Comparison of ENCODE assay signal across 1 cellular context in the genomic region with DNA sequence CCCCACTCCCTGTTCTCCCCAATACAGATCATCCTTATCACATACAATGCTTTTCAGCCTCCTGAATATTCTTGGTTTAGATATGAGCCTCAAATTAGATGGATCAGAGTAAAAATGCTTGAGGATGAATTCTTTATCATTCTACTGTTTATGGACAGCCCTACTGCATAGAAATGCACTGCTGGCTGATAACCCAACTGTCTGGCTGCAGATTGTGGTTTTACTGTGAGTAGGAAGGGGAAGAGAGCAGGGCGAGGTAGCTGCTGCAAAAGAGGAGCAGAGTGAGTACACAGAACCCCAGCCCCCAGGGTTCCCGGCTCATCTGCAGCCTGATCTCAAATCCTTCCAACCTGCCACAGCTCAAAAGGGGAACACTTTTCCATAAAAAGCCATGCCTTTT.
A peak's percentile ranks its signal among the peaks of the same experiment; 100 is the strongest.
TF ChIP-seq lines count a peak whose summit lies in the region.

No MANE protein-coding gene starts in this region.

TF ChIP-seq in K562, 482 proteins besides CTCF, POLR2A, EP300 and RAD21 (continued from another document and continues in another):
- TF ChIP-seq, protein P1, sequence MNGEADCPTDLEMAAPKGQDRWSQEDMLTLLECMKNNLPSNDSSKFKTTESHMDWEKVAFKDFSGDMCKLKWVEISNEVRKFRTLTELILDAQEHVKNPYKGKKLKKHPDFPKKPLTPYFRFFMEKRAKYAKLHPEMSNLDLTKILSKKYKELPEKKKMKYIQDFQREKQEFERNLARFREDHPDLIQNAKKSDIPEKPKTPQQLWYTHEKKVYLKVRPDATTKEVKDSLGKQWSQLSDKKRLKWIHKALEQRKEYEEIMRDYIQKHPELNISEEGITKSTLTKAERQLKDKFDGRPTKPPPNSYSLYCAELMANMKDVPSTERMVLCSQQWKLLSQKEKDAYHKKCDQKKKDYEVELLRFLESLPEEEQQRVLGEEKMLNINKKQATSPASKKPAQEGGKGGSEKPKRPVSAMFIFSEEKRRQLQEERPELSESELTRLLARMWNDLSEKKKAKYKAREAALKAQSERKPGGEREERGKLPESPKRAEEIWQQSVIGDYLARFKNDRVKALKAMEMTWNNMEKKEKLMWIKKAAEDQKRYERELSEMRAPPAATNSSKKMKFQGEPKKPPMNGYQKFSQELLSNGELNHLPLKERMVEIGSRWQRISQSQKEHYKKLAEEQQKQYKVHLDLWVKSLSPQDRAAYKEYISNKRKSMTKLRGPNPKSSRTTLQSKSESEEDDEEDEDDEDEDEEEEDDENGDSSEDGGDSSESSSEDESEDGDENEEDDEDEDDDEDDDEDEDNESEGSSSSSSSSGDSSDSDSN (IDR thresholded peaks at IDR 0.05; ENCODE audit: borderline replicate concordance in 1 of 2, low read depth in 2 of 2, low read length in 2 of 2), result 0 out of 4 replicates have a peak, but pooled peaks of 1 of the 2 experiments have one; percentile 62
- TF ChIP-seq MBD2 (IDR thresholded peaks at IDR 0.05; ENCODE audit: borderline replicate concordance, low read depth) (peak; percentile 19; the same call in 1 of the 2 replicates), MTA2 (IDR thresholded peaks at IDR 0.05; ENCODE audit: low read depth) (peak; percentile 60), OTX1 (CRISPR knock-in tag; IDR thresholded peaks at IDR 0.05) (no peak), ZNF778 (CRISPR knock-in tag; IDR thresholded peaks at IDR 0.05) (no peak), CBX8 (IDR thresholded peaks at IDR 0.05; ENCODE audit: borderline replicate concordance, extremely low read depth, low read depth, low read length, poor library complexity, severe bottlenecking) (no peak), HNRNPK (IDR thresholded peaks at IDR 0.05; ENCODE audit: low read depth, low read length, poor library complexity, severe bottlenecking) (no peak), SREBF1 (IDR thresholded peaks at IDR 0.05; ENCODE audit: borderline replicate concordance, low read depth, low read length) (no peak), RBM34 (IDR thresholded peaks at IDR 0.05; ENCODE audit: borderline replicate concordance, insufficient read depth, low read length) (no peak), NR3C1 (CRISPR knock-in tag; IDR thresholded peaks at IDR 0.05) (no peak), CEBPB (tag; IDR thresholded peaks at IDR 0.05) (no peak), PRMT5 (CRISPR knock-in tag; IDR thresholded peaks at IDR 0.05) (no peak), ZNF224 (CRISPR knock-in tag; IDR thresholded peaks at IDR 0.05) (no peak), NUFIP1 (IDR thresholded peaks at IDR 0.05; ENCODE audit: partially characterized antibody) (no peak), NR1H2 (CRISPR knock-in tag; IDR thresholded peaks at IDR 0.05) (no peak), TCF3 (CRISPR knock-in tag; IDR thresholded peaks at IDR 0.05) (peak; percentile 87), ADNP (tag; IDR thresholded peaks at IDR 0.05) (peak; percentile 15; the same call in 1 of the 2 replicates), ELF1 (tag; IDR thresholded peaks at IDR 0.05) (no peak), TBL1XR1 (IDR thresholded peaks at IDR 0.05; ENCODE audit: low read length in 2 of 2) (peak in 1 of 2 experiments; percentile 73; a peak in 2 of 4 replicates), NFE2L1 (tag; IDR thresholded peaks at IDR 0.05; ENCODE audit: borderline replicate concordance, low read depth) (no peak), SMAD4 (CRISPR knock-in tag; conservative IDR thresholded peaks at IDR 0.05) (peak; percentile 64), MYC (IDR thresholded peaks at IDR 0.05; ENCODE audit: low read depth, low read length) (peak; percentile 30; the same call in 1 of the 2 replicates), MYC (CRISPR knock-in tag; IDR thresholded peaks at IDR 0.05; ENCODE audit: borderline replicate concordance, low read depth) (no peak), ZSCAN29 (IDR thresholded peaks at IDR 0.05) (no peak), BRD9 (IDR thresholded peaks at IDR 0.05; ENCODE audit: low read depth, partially characterized antibody) (no peak), ERF (CRISPR knock-in tag; IDR thresholded peaks at IDR 0.05) (no peak), SP1 (CRISPR knock-in tag; IDR thresholded peaks at IDR 0.05) (no peak), NFIC (IDR thresholded peaks at IDR 0.05) (peak; percentile 53; the same call in 1 of the 2 replicates), ZNF444 (CRISPR knock-in tag; IDR thresholded peaks at IDR 0.05) (0 out of 2 replicates have a peak, but pooled peaks have one; percentile 21), SUPT5H (IDR thresholded peaks at IDR 0.05) (no peak), FOXA1 (IDR thresholded peaks at IDR 0.05; ENCODE audit: borderline replicate concordance) (no peak), ZSCAN32 (CRISPR knock-in tag; IDR thresholded peaks at IDR 0.05) (no peak), NFE2 (IDR thresholded peaks at IDR 0.05; ENCODE audit: low read depth) (0 out of 2 replicates have a peak, but pooled peaks have one; percentile 32), PHB (CRISPR knock-in tag; IDR thresholded peaks at IDR 0.05) (no peak), ZC3H11A (IDR thresholded peaks at IDR 0.05; ENCODE audit: low read depth, low read length) (no peak), RCOR1 (IDR thresholded peaks at IDR 0.05; ENCODE audit: borderline replicate concordance in 1 of 2, low read depth in 2 of 2, low read length in 2 of 2) (peak in 1 of 2 experiments; percentile 78; a peak in 2 of 4 replicates), CHD2 (IDR thresholded peaks at IDR 0.05; ENCODE audit: low read depth, low read length) (no peak), CHCHD3 (CRISPR knock-in tag; IDR thresholded peaks at IDR 0.05) (no peak), MAFK (IDR thresholded peaks at IDR 0.05; ENCODE audit: low read length) (0 out of 2 replicates have a peak, but pooled peaks have one; percentile 22), KDM1A (IDR thresholded peaks at IDR 0.05) (peak; percentile 56 to 73; a peak in 2 of 4 replicates), SIN3A (IDR thresholded peaks at IDR 0.05; ENCODE audit: borderline replicate concordance in 2 of 2, control insufficient read depth in 1 of 2, low read depth in 2 of 2, low read length in 2 of 2) (0 out of 4 replicates have a peak, but pooled peaks of 1 of the 2 experiments have one; percentile 16), SRSF9 (IDR thresholded peaks at IDR 0.05; ENCODE audit: borderline replicate concordance, low read depth, low read length) (no peak), ZNF165 (CRISPR knock-in tag; IDR thresholded peaks at IDR 0.05; ENCODE audit: borderline replicate concordance) (no peak), ZBED1 (IDR thresholded peaks at IDR 0.05) (no peak), ESRRA (IDR thresholded peaks at IDR 0.05; ENCODE audit: borderline replicate concordance, low read depth) (peak; percentile 76; the same call in 1 of the 2 replicates), RAD51 (IDR thresholded peaks at IDR 0.05; ENCODE audit: borderline replicate concordance, low read depth) (no peak), GTF2A2 (tag; IDR thresholded peaks at IDR 0.05) (no peak), HDAC1 (IDR thresholded peaks at IDR 0.05) (peak in 1 of 2 experiments; percentile 37; a peak in 2 of 4 replicates), GTF2F1 (IDR thresholded peaks at IDR 0.05; ENCODE audit: low read depth, low read length) (no peak)
- TF ChIP-seq, protein P2, sequence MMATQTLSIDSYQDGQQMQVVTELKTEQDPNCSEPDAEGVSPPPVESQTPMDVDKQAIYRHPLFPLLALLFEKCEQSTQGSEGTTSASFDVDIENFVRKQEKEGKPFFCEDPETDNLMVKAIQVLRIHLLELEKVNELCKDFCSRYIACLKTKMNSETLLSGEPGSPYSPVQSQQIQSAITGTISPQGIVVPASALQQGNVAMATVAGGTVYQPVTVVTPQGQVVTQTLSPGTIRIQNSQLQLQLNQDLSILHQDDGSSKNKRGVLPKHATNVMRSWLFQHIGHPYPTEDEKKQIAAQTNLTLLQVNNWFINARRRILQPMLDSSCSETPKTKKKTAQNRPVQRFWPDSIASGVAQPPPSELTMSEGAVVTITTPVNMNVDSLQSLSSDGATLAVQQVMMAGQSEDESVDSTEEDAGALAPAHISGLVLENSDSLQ (IDR thresholded peaks at IDR 0.05), result 0 out of 2 replicates have a peak, but pooled peaks have one; percentile 21
- TF ChIP-seq, protein P3, sequence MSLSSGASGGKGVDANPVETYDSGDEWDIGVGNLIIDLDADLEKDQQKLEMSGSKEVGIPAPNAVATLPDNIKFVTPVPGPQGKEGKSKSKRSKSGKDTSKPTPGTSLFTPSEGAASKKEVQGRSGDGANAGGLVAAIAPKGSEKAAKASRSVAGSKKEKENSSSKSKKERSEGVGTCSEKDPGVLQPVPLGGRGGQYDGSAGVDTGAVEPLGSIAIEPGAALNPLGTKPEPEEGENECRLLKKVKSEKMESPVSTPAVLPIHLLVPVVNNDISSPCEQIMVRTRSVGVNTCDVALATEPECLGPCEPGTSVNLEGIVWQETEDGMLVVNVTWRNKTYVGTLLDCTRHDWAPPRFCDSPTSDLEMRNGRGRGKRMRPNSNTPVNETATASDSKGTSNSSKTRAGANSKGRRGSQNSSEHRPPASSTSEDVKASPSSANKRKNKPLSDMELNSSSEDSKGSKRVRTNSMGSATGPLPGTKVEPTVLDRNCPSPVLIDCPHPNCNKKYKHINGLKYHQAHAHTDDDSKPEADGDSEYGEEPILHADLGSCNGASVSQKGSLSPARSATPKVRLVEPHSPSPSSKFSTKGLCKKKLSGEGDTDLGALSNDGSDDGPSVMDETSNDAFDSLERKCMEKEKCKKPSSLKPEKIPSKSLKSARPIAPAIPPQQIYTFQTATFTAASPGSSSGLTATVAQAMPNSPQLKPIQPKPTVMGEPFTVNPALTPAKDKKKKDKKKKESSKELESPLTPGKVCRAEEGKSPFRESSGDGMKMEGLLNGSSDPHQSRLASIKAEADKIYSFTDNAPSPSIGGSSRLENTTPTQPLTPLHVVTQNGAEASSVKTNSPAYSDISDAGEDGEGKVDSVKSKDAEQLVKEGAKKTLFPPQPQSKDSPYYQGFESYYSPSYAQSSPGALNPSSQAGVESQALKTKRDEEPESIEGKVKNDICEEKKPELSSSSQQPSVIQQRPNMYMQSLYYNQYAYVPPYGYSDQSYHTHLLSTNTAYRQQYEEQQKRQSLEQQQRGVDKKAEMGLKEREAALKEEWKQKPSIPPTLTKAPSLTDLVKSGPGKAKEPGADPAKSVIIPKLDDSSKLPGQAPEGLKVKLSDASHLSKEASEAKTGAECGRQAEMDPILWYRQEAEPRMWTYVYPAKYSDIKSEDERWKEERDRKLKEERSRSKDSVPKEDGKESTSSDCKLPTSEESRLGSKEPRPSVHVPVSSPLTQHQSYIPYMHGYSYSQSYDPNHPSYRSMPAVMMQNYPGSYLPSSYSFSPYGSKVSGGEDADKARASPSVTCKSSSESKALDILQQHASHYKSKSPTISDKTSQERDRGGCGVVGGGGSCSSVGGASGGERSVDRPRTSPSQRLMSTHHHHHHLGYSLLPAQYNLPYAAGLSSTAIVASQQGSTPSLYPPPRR (CRISPR knock-in tag; IDR thresholded peaks at IDR 0.05; ENCODE audit: borderline replicate concordance), result no peak
- TF ChIP-seq, protein P4, sequence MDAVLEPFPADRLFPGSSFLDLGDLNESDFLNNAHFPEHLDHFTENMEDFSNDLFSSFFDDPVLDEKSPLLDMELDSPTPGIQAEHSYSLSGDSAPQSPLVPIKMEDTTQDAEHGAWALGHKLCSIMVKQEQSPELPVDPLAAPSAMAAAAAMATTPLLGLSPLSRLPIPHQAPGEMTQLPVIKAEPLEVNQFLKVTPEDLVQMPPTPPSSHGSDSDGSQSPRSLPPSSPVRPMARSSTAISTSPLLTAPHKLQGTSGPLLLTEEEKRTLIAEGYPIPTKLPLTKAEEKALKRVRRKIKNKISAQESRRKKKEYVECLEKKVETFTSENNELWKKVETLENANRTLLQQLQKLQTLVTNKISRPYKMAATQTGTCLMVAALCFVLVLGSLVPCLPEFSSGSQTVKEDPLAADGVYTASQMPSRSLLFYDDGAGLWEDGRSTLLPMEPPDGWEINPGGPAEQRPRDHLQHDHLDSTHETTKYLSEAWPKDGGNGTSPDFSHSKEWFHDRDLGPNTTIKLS (IDR thresholded peaks at IDR 0.05; ENCODE audit: borderline replicate concordance, low read depth), result peak; percentile 71; the same call in 1 of the 2 replicates
- TF ChIP-seq, protein P5, sequence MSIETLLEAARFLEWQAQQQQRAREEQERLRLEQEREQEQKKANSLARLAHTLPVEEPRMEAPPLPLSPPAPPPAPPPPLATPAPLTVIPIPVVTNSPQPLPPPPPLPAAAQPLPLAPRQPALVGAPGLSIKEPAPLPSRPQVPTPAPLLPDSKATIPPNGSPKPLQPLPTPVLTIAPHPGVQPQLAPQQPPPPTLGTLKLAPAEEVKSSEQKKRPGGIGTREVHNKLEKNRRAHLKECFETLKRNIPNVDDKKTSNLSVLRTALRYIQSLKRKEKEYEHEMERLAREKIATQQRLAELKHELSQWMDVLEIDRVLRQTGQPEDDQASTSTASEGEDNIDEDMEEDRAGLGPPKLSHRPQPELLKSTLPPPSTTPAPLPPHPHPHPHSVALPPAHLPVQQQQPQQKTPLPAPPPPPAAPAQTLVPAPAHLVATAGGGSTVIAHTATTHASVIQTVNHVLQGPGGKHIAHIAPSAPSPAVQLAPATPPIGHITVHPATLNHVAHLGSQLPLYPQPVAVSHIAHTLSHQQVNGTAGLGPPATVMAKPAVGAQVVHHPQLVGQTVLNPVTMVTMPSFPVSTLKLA (conservative IDR thresholded peaks at IDR 0.05), result peak in 1 of 2 experiments; percentile 24; a peak in 1 of 4 replicates
- TF ChIP-seq, protein P6, sequence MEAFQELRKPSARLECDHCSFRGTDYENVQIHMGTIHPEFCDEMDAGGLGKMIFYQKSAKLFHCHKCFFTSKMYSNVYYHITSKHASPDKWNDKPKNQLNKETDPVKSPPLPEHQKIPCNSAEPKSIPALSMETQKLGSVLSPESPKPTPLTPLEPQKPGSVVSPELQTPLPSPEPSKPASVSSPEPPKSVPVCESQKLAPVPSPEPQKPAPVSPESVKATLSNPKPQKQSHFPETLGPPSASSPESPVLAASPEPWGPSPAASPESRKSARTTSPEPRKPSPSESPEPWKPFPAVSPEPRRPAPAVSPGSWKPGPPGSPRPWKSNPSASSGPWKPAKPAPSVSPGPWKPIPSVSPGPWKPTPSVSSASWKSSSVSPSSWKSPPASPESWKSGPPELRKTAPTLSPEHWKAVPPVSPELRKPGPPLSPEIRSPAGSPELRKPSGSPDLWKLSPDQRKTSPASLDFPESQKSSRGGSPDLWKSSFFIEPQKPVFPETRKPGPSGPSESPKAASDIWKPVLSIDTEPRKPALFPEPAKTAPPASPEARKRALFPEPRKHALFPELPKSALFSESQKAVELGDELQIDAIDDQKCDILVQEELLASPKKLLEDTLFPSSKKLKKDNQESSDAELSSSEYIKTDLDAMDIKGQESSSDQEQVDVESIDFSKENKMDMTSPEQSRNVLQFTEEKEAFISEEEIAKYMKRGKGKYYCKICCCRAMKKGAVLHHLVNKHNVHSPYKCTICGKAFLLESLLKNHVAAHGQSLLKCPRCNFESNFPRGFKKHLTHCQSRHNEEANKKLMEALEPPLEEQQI (IDR thresholded peaks at IDR 0.05), result no peak
- TF ChIP-seq, protein P7, sequence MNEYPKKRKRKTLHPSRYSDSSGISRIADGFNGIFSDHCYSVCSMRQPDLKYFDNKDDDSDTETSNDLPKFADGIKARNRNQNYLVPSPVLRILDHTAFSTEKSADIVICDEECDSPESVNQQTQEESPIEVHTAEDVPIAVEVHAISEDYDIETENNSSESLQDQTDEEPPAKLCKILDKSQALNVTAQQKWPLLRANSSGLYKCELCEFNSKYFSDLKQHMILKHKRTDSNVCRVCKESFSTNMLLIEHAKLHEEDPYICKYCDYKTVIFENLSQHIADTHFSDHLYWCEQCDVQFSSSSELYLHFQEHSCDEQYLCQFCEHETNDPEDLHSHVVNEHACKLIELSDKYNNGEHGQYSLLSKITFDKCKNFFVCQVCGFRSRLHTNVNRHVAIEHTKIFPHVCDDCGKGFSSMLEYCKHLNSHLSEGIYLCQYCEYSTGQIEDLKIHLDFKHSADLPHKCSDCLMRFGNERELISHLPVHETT (CRISPR knock-in tag; conservative IDR thresholded peaks at IDR 0.05 in 1 of 2, IDR thresholded peaks at IDR 0.05 in 1 of 2), result 0 out of 4 replicates have a peak, but pooled peaks of 1 of the 2 experiments have one; percentile 47
